ENCODE assay signal across 8 cellular contexts in the genomic region with DNA sequence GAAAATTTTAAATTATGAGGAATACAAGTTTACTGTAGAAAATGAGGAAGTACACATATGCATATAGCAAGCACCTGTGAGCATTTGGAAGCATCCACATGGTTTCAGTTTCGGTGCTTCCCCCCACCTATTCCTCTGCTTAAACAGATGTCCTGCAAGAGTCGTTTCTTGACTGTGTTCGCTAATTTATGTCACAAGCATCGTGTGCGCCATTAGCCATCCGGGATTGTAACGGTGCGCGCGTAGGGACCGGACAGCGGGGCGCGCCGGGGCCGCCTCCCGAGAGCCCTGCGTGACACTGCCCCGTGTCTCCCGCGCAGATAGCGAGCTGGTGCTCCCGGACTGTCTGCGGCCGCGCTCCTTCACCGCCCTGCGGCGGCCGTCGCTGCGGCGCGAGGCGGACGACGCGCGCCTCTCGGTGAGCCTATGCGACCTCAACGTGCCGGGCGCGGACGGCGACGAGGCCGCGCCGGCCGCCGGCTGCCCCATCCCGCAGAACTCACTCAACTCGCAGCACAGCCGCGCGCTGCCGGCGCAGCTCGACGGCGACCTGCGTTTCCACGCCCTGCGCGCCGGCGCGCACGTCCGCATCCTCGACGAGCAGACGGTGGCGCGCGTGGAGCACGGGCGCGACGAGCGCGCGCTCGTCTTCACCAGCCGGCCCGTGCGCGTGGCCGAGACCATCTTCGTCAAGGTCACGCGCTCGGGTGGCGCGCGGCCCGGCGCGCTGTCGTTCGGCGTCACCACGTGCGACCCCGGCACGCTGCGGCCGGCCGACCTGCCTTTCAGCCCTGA.
DNase-seq lines count a peak whose midpoint lies in the region; ATAC-seq and TF ChIP-seq lines count a peak whose summit lies in the region.

No MANE protein-coding gene starts in this region.

- H2AFZ ChIP-seq in SK-N-SH (ENCODE audit: low read depth) = no peak overlapping the region

- POLR2A ChIA-PET in SK-N-SH (lab: Yijun Ruan, JAX) = no interaction called here

- H3K79me2 ChIP-seq in SK-N-SH (ENCODE audit: insufficient read depth) = no peaks in the 10 kb centered on the region

- no peak overlapping the region for H3K4me2 ChIP-seq in SK-N-SH

- H3K27me3 ChIP-seq in SK-N-SH (ENCODE audit: insufficient read depth) = no peaks in the 10 kb centered on the region

- 96% methylated on average over 106 of the region's 111 CpGs for WGBS in SK-N-SH (ENCODE audit: low lambda C conversion rate)

- peak; percentile 80 for DNase-seq in activated CD8-positive, alpha-beta memory T cell treated with anti-CD3 and anti-CD28 coated beads for 24 hours
- peak; percentile 25 for DNase-seq in fibroblast of mammary gland (ENCODE audit: low read depth)
- DNase-seq in stimulated activated CD4-positive, alpha-beta T cell treated with anti-CD3 and anti-CD28 coated beads, Interleukin-12 subunit alpha, Interleukin-12 subunit beta, amount 100 ng/mL, for 48 hours (ENCODE audit: low read depth in 2 of 3, low spot score in 1 of 3) = peak; percentile 37 to 41 (median 37)
- no peak for DNase-seq in SK-N-SH
- DNase-seq in kidney glomerular epithelial cell (lab: John Stamatoyannopoulos, UW) = no peak
- DNase-seq in NCI-H128 (lab: John Stamatoyannopoulos, UW; ENCODE audit: unreplicated experiment) = no peak

- no peaks in the 10 kb centered on the region for H4K20me1 ChIP-seq in SK-N-SH (ENCODE audit: insufficient read depth)

- CTCF ChIA-PET in SK-N-SH (lab: Yijun Ruan, JAX) = interaction anchor here (1.4 kb wide), 1 partner anchor 20 kb away, joined by 3 read pairs; no protein-coding TSS in a partner anchor

- H3K4me3 ChIP-seq in fibroblast of mammary gland (ENCODE audit: control insufficient read depth, low read depth, low read length) (no peak overlapping the region), SK-N-SH (ENCODE audit: low read depth in 2 of 2, low read length in 1 of 2) (no peak overlapping the region)

- TF ChIP-seq RAD21 in SK-N-SH (IDR thresholded peaks at IDR 0.05; ENCODE audit: low read length) = no peak

- ATAC-seq in GM21825 (IDR thresholded peaks at IDR 0.05; ENCODE audit: unreplicated experiment) (peak; percentile 53), HG03469 (IDR thresholded peaks at IDR 0.05; ENCODE audit: unreplicated experiment) (no peak)

- H3K9ac ChIP-seq in SK-N-SH = no peak overlapping the region

- H3K9me3 ChIP-seq in SK-N-SH = no peaks in the 10 kb centered on the region

- no peak for TF ChIP-seq EP300 in SK-N-SH (IDR thresholded peaks at IDR 0.05; ENCODE audit: borderline replicate concordance in 1 of 2, low read depth in 1 of 2, low read length in 1 of 2)

- peaks cover 0 to 11% of the 10 kb centered on the region in 2 experiments; a peak in 1 of 4 replicates for H3K4me1 ChIP-seq in SK-N-SH (ENCODE audit: control insufficient read depth in 1 of 2, insufficient read depth in 2 of 2, low read depth in 1 of 2, low read length in 1 of 2)

- H3K36me3 ChIP-seq in SK-N-SH (replicated peaks in 1 of 2; ENCODE audit: control insufficient read depth in 1 of 2, insufficient read depth in 2 of 2, low read length in 1 of 2) = no peaks in the 10 kb centered on the region

- H3K9me2 ChIP-seq in SK-N-SH = no peaks in the 10 kb centered on the region

- H3K27ac ChIP-seq in SK-N-SH (ENCODE audit: low read depth in 2 of 2, low read length in 1 of 2) = no peak overlapping the region

- TF ChIP-seq CTCF in fibroblast of mammary gland (conservative IDR thresholded peaks at IDR 0.05; ENCODE audit: control insufficient read depth, insufficient read depth, low read depth, low read length) = no peak
- no peak for TF ChIP-seq CTCF in SK-N-SH (IDR thresholded peaks at IDR 0.05)

- H3F3A ChIP-seq in SK-N-SH (replicated peaks; ENCODE audit: insufficient read depth) = no peaks in the 10 kb centered on the region

TF ChIP-seq in SK-N-SH, 30 proteins besides CTCF, POLR2A, EP300 and RAD21:
- TF ChIP-seq TAF1 (IDR thresholded peaks at IDR 0.05; ENCODE audit: borderline replicate concordance, low read depth, low read length) = no peak
- no peak for TF ChIP-seq TCF12 (IDR thresholded peaks at IDR 0.05)
- TF ChIP-seq, protein P1, sequence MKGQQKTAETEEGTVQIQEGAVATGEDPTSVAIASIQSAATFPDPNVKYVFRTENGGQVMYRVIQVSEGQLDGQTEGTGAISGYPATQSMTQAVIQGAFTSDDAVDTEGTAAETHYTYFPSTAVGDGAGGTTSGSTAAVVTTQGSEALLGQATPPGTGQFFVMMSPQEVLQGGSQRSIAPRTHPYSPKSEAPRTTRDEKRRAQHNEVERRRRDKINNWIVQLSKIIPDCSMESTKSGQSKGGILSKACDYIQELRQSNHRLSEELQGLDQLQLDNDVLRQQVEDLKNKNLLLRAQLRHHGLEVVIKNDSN (IDR thresholded peaks at IDR 0.05; ENCODE audit: borderline replicate concordance, low read depth) = no peak
- no peak for TF ChIP-seq REST (IDR thresholded peaks at IDR 0.05; ENCODE audit: low read depth, low read length)
- TF ChIP-seq RXRA (IDR thresholded peaks at IDR 0.05; ENCODE audit: borderline replicate concordance, low read depth) = no peak
- TF ChIP-seq NFIC (IDR thresholded peaks at IDR 0.05; ENCODE audit: borderline replicate concordance) = no peak
- TF ChIP-seq JUND (IDR thresholded peaks at IDR 0.05) = no peak
- TF ChIP-seq, protein P2, sequence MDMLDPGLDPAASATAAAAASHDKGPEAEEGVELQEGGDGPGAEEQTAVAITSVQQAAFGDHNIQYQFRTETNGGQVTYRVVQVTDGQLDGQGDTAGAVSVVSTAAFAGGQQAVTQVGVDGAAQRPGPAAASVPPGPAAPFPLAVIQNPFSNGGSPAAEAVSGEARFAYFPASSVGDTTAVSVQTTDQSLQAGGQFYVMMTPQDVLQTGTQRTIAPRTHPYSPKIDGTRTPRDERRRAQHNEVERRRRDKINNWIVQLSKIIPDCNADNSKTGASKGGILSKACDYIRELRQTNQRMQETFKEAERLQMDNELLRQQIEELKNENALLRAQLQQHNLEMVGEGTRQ (IDR thresholded peaks at IDR 0.05; ENCODE audit: borderline replicate concordance, low read depth, low read length) = no peak
- no peak for TF ChIP-seq SIN3A (IDR thresholded peaks at IDR 0.05; ENCODE audit: borderline replicate concordance, low read depth, low read length)
- TF ChIP-seq FOXJ3 (CRISPR knock-in tag; IDR thresholded peaks at IDR 0.05) = no peak
- no peak for TF ChIP-seq ELF1 (IDR thresholded peaks at IDR 0.05)
- no peak for TF ChIP-seq EZH2phosphoT487 (IDR thresholded peaks at IDR 0.05; ENCODE audit: borderline replicate concordance, low read depth)
- TF ChIP-seq NRF1 (IDR thresholded peaks at IDR 0.05; ENCODE audit: low read depth, low read length) = no peak

Comparison
In these comparisons a context has a peak if more than half of its experiments do, and no peak if none do; other contexts are left out.
1. DNase-seq: peak in activated CD8-positive, alpha-beta memory T cell treated with anti-CD3 and anti-CD28 coated beads for 24 hours (single experiment), fibroblast of mammary gland (single experiment) and stimulated activated CD4-positive, alpha-beta T cell treated with anti-CD3 and anti-CD28 coated beads, Interleukin-12 subunit alpha, Interleukin-12 subunit beta, amount 100 ng/mL, for 48 hours (3 of 3); none in SK-N-SH (single experiment), kidney glomerular epithelial cell (single experiment) and NCI-H128 (single experiment).